ENCODE assay signal across 8 cellular contexts in genomic region chr14:101965145-101965531, GRCh38. TPM values are rescaled to one million over a fixed set of nuclear protein-coding genes. Genes with fewer than 3 reads are reported as not detected.
A peak's percentile ranks its signal among the peaks of the same experiment; 100 is the strongest.
DNase-seq lines count a peak whose midpoint lies in the region; TF ChIP-seq lines count a peak whose summit lies in the region.

No MANE protein-coding gene starts in this region.

- H4K91ac ChIP-seq in H9 (ENCODE audit: insufficient read length, low read depth, low read length): no peak overlapping the region

- H2BK5ac ChIP-seq in H9 (ENCODE audit: insufficient read length, low read length): no peak overlapping the region

- H3K27ac ChIP-seq in H9 (ENCODE audit: insufficient read length, low read depth, low read length) (no peak overlapping the region), smooth muscle cell (ENCODE audit: low read depth) (peak overlapping the region; percentile 70)

- peaks cover 8 to 20% (median 15%) of the 10 kb centered on the region in 3 experiments for H3K36me3 Mint-ChIP-seq in H9 (ENCODE audit: insufficient read depth in 1 of 3, low read depth in 3 of 3)

- WGBS in H9 (ENCODE audit: extremely low coverage, insufficient read length, low lambda C conversion rate): no CpG with 5 or more reads among the region's 32 CpGs
- 1% methylated on average over 27 of the region's 32 CpGs for WGBS in smooth muscle cell (ENCODE audit: low lambda C conversion rate)

- peaks cover 4% of the 10 kb centered on the region; the same call in 1 of the 2 replicates for H3K27me3 ChIP-seq in H9 (ENCODE audit: insufficient read depth, low read length)
- no peaks in the 10 kb centered on the region for H3K27me3 ChIP-seq in MG63
- no peaks in the 10 kb centered on the region for H3K27me3 ChIP-seq in smooth muscle cell (ENCODE audit: low read depth)

- H3K36me3 ChIP-seq in MG63: peaks cover 20% of the 10 kb centered on the region
- no peaks in the 10 kb centered on the region for H3K36me3 ChIP-seq in smooth muscle cell (ENCODE audit: low read depth)

- H3K79me2 ChIP-seq in H9 (ENCODE audit: insufficient read depth, low read length) (peaks cover 30% of the 10 kb centered on the region; the same call in 1 of the 2 replicates), smooth muscle cell (ENCODE audit: low read depth) (peaks cover 57% of the 10 kb centered on the region)

- H3K14ac ChIP-seq in H9 (ENCODE audit: insufficient read depth, low read length): no peak overlapping the region

- no peak overlapping the region for H2AFZ ChIP-seq in H9 (ENCODE audit: low read length)
- peak overlapping the region; percentile 55 for H2AFZ ChIP-seq in smooth muscle cell (ENCODE audit: low read depth)

- H3K27me3 Mint-ChIP-seq in H9 (ENCODE audit: low read depth): peaks cover 37% of the 10 kb centered on the region

- peaks cover 14% of the 10 kb centered on the region for H3K23me2 ChIP-seq in H9 (ENCODE audit: insufficient read length, low read depth, low read length, poor library complexity, severe bottlenecking)

- H4K8ac ChIP-seq in H9 (replicated peaks; ENCODE audit: insufficient read length, low read depth, low read length): no peak overlapping the region

- no peak overlapping the region for H3K23ac ChIP-seq in H9 (ENCODE audit: insufficient read length, low read depth, low read length)

- H2BK12ac ChIP-seq in H9 (ENCODE audit: insufficient read length, low read depth, low read length): no peak overlapping the region

- H3K9me3 ChIP-seq in H9 (ENCODE audit: control insufficient read depth, low read depth, low read length): no peaks in the 10 kb centered on the region
- no peaks in the 10 kb centered on the region for H3K9me3 ChIP-seq in MG63
- H3K9me3 ChIP-seq in smooth muscle cell (replicated peaks; ENCODE audit: low read depth): no peaks in the 10 kb centered on the region

- H3K4me2 ChIP-seq in H9 (ENCODE audit: insufficient read depth, insufficient read length, low read length) (peak overlapping the region; percentile 91), smooth muscle cell (peak overlapping the region; percentile 92)

- no peak overlapping the region for H2BK15ac ChIP-seq in H9 (ENCODE audit: low read depth, low read length)

- H3K27ac Mint-ChIP-seq in H9: peak overlapping the region in 2 of 3 experiments; percentile 67 to 93; a peak in 3 of 7 replicates

- H3K9me3 Mint-ChIP-seq in H9: no peaks in the 10 kb centered on the region; a peak in 1 of 5 replicates

- peaks cover 4% of the 10 kb centered on the region for H3K79me1 ChIP-seq in H9 (ENCODE audit: insufficient read depth, low read depth, low read length, poor library complexity, severe bottlenecking)

- H3K9ac ChIP-seq in H9 (ENCODE audit: extremely low read depth, insufficient read length, low read length): peak overlapping the region; percentile 75
- H3K9ac ChIP-seq in smooth muscle cell (ENCODE audit: low read depth): peak overlapping the region; percentile 88

- no peak overlapping the region for H3K18ac ChIP-seq in H9 (ENCODE audit: insufficient read length, low read depth, low read length)

- H3K4me1 ChIP-seq in H9 (ENCODE audit: insufficient read depth, low read length): no peaks in the 10 kb centered on the region
- peaks cover 16% of the 10 kb centered on the region for H3K4me1 ChIP-seq in smooth muscle cell (ENCODE audit: low read depth)

- no peak overlapping the region for H3T11ph ChIP-seq in H9 (ENCODE audit: low read length)

- peak; percentile 78 for DNase-seq in GM12865 (ENCODE audit: low read depth)
- DNase-seq in H9: peak; percentile 61
- peak; percentile 25 for DNase-seq in MG63
- peak; percentile 64 for DNase-seq in UCSD-AML1 (lab: John Stamatoyannopoulos, UW; ENCODE audit: unreplicated experiment)
- peak; percentile 68 to 77 for DNase-seq in T47D (ENCODE audit: low read depth in 1 of 2, low spot score in 1 of 2)
- peak; percentile 47 for DNase-seq in iPS-NIHi11 (ENCODE audit: low spot score)
- peak; percentile 26 for DNase-seq in smooth muscle cell (lab: John Stamatoyannopoulos, UW; ENCODE audit: unreplicated experiment)
- DNase-seq in NCI-H2081 treated with DMSO at 0.1 percent for 48 hours (lab: John Stamatoyannopoulos, UW): no peak

- H4K5ac ChIP-seq in H9 (ENCODE audit: insufficient read length, low read depth, low read length): no peak overlapping the region

- H3K4me1 Mint-ChIP-seq in H9: peaks cover 25 to 31% of the 10 kb centered on the region in 2 experiments

- H3K4me3 ChIP-seq in GM12865 (ENCODE audit: low read depth, low read length) (peak overlapping the region; percentile 87), MG63 (peak overlapping the region; percentile 90), smooth muscle cell (peak overlapping the region; percentile 99)

- peak overlapping the region; percentile 91 to 93 for H3K4me3 Mint-ChIP-seq in H9

- in situ Hi-C loops in T47D (cut with HindIII; ENCODE audit: low pct_unique_long_range_greater_than_20kb, low sequenced_read_pairs): no loop called here

- H3K56ac ChIP-seq in H9 (ENCODE audit: insufficient read length, low read depth, low read length): no peak overlapping the region

- no peak overlapping the region for H2BK120ac ChIP-seq in H9 (ENCODE audit: low read depth, low read length, poor library complexity, severe bottlenecking)

- H3K4ac ChIP-seq in H9 (ENCODE audit: low read depth, low read length): no peak overlapping the region

- no peaks in the 10 kb centered on the region for H4K20me1 ChIP-seq in H9 (ENCODE audit: control insufficient read depth, insufficient read depth, insufficient read length)
- H4K20me1 ChIP-seq in smooth muscle cell (ENCODE audit: low read depth): peaks cover 49% of the 10 kb centered on the region

- no peak overlapping the region for H2AK5ac ChIP-seq in H9 (ENCODE audit: insufficient read length, low read length)

- H3F3A ChIP-seq in smooth muscle cell (ENCODE audit: low read depth): peaks cover 12% of the 10 kb centered on the region

- no peak overlapping the region for H2BK20ac ChIP-seq in H9 (ENCODE audit: low read depth, low read length, poor library complexity, severe bottlenecking)

- TF ChIP-seq CTCF in GM12865 (IDR thresholded peaks at IDR 0.05; ENCODE audit: insufficient read depth, low read depth, low read length, missing control alignments) (no peak), H9 (conservative IDR thresholded peaks at IDR 0.05) (no peak), smooth muscle cell (IDR thresholded peaks at IDR 0.05; ENCODE audit: borderline replicate concordance, insufficient read depth, poor library complexity, severe bottlenecking) (no peak)

RNA-seq across cellular contexts. Expression of gene DYNC1H1, which starts 0.8 kb away (rescaled TPM):
- total RNA-seq in H9 (2021) (319 and 359 TPM in 2 replicates), smooth muscle cell (399 and 408 TPM in 2 replicates)
- total RNA-seq in MG63 (2014; rRNA removed; shearing (Covaris generic); ENCODE audit: low replicate concordance): 108 and 146 TPM in 2 replicates
- polyA plus RNA-seq in smooth muscle cell: 137 and 172 TPM in 2 replicates
